ENCODE assay signal across 8 cellular contexts in the genomic region with DNA sequence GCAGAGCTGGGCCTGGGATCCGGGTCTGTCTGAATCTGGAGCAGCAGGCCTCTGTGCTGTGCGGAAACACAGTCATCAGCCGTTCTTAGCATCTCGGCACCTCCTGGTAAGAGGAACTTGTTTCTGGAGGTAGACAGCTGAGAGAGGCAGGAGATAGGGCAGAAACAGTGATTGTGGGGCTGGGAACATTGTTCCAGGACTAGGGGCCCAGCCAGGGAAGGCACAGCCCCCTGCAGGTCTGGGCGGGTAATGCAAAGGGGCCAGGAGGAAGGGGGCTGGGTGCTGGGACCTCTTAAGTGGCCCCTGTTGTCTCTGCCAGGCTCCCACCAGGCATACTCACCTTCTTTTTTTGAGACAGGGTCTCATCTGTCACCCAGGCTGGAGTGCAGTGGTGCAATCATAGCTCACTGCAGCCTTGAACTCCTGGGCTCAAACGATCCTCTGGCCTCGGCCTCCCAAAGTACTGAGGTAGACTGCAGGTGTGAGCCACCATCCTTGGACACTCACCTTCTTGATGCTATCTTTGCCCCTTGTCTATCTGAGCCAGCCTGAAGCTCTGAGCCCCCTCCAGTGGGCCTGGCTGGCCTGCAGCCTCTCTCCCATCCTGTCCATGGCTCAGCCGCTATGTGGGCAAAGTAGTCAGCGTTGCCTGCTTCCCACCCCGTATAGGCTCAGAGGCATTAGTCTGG.
DNase-seq lines count a peak whose midpoint lies in the region; ATAC-seq and TF ChIP-seq lines count a peak whose summit lies in the region.

No MANE protein-coding gene starts in this region.

- no peak overlapping the region for H3K4me2 ChIP-seq in DOHH2 (ENCODE audit: low read length)

- peak; percentile 65 for DNase-seq in 8988T
- peak; percentile 47 for DNase-seq in NT2/D1 (ENCODE audit: low read depth, low spot score)
- peak; percentile 3 for DNase-seq in fibroblast of pulmonary artery (ENCODE audit: low read depth)
- no peak for DNase-seq in T-helper 2 cell
- DNase-seq in LoVo (ENCODE audit: low spot score) = no peak
- DNase-seq in C1 segment of cervical spinal cord (lab: John Stamatoyannopoulos, UW) = no peak

- H3K36me3 ChIP-seq in DOHH2 (ENCODE audit: control insufficient read depth, low read length) (no peaks in the 10 kb centered on the region), NT2/D1 (ENCODE audit: insufficient read depth, insufficient read length, low read length) (no peaks in the 10 kb centered on the region)

- no peaks in the 10 kb centered on the region for H3K9me2 ChIP-seq in DOHH2 (replicated peaks; ENCODE audit: control insufficient read depth, low read length)

- no peaks in the 10 kb centered on the region for H3K79me2 ChIP-seq in DOHH2 (ENCODE audit: control insufficient read depth, low read length)

- H3K4me3 ChIP-seq in DOHH2 (ENCODE audit: low read length) (no peak overlapping the region), NT2/D1 (ENCODE audit: insufficient read length, low read depth) (no peak overlapping the region), fibroblast of pulmonary artery (replicated peaks; ENCODE audit: low read depth, low read length) (no peak overlapping the region)

- TF ChIP-seq CTCF in DOHH2 (IDR thresholded peaks at IDR 0.05; ENCODE audit: low read depth, low read length, poor library complexity, severe bottlenecking) (peak; percentile 75), fibroblast of pulmonary artery (IDR thresholded peaks at IDR 0.05; ENCODE audit: low read length, missing control alignments) (peak; percentile 53)

- no peak overlapping the region for H3K27ac ChIP-seq in DOHH2 (ENCODE audit: low read depth, low read length)

- H3K9ac ChIP-seq in NT2/D1 (ENCODE audit: insufficient read length, low read depth) = no peak overlapping the region

- ATAC-seq in GM21786 (IDR thresholded peaks at IDR 0.05; ENCODE audit: unreplicated experiment) = no peak

- H3K4me1 ChIP-seq in DOHH2 (ENCODE audit: control insufficient read depth, low read length) (no peaks in the 10 kb centered on the region), NT2/D1 (ENCODE audit: insufficient read depth, insufficient read length) (peaks cover 19% of the 10 kb centered on the region)

- H3K27me3 ChIP-seq in DOHH2 (ENCODE audit: control insufficient read depth, low read length) (no peaks in the 10 kb centered on the region), NT2/D1 (ENCODE audit: insufficient read depth, insufficient read length) (peaks cover 3% of the 10 kb centered on the region)

- no peaks in the 10 kb centered on the region for H4K20me1 ChIP-seq in DOHH2 (ENCODE audit: control insufficient read depth, insufficient read depth, low read depth, low read length)

- H3K9me3 ChIP-seq in DOHH2 (ENCODE audit: control insufficient read depth, insufficient read depth, low read length) (no peaks in the 10 kb centered on the region), NT2/D1 (ENCODE audit: insufficient read depth, low read length) (no peaks in the 10 kb centered on the region)

- H3F3A ChIP-seq in DOHH2 (ENCODE audit: control insufficient read depth, insufficient read depth) = no peaks in the 10 kb centered on the region

Comparison
In these comparisons a context has a peak if more than half of its experiments do, and no peak if none do; other contexts are left out.
1. DNase-seq: peak in 8988T (single experiment), NT2/D1 (single experiment) and fibroblast of pulmonary artery (single experiment); none in T-helper 2 cell (0 of 5), LoVo (single experiment) and C1 segment of cervical spinal cord (0 of 14).